Comparison of ENCODE assay signal across 15 cellular contexts in genomic region chr4:24559889-24560288, GRCh38. TPM values are rescaled to one million over a fixed set of nuclear protein-coding genes. Genes with fewer than 3 reads are reported as not detected.
DNase-seq lines count a peak whose midpoint lies in the region; ATAC-seq and TF ChIP-seq lines count a peak whose summit lies in the region.
"Had no signal": no experiment of that assay in that cellular context is flagged by ENCODE, and none has a peak within 500 bp of the region (broad histone marks: within the 10 kb centered on the region; RNA-seq: fewer than 3 reads in every experiment).

No MANE protein-coding gene starts in this region.

- TF ChIP-seq CTCF in epithelial cell of proximal tubule (conservative IDR thresholded peaks at IDR 0.05; ENCODE audit: low read depth, low read length), result peak; percentile 15

- peak overlapping the region; percentile 29 for H3K4me3 Mint-ChIP-seq in activated naive CD8-positive, alpha-beta T cell treated with anti-CD3 and anti-CD28 coated beads, Interleukin-2, amount 50 U/mL, for 24 hours
- H3K4me3 Mint-ChIP-seq in activated naive CD8-positive, alpha-beta T cell treated with anti-CD3 and anti-CD28 coated beads for 36 hours, result no peak overlapping the region
- H3K4me3 Mint-ChIP-seq: activated CD4-positive, alpha-beta memory T cell treated with anti-CD3 and anti-CD28 coated beads for 36 hours; stimulated activated naive B cell treated with anti-CD40 and anti-IgM and Interleukin-4, amounts not matched to agents 10 μg/mL and 1 μg/mL and 100 μg/mL, for 72 hours had no signal

- H3K4me1 Mint-ChIP-seq in activated naive CD8-positive, alpha-beta T cell treated with anti-CD3 and anti-CD28 coated beads, Interleukin-2, amount 50 U/mL, for 24 hours, result peaks cover 75% of the 10 kb centered on the region
- H3K4me1 Mint-ChIP-seq in activated naive CD8-positive, alpha-beta T cell treated with anti-CD3 and anti-CD28 coated beads for 36 hours, result peaks cover 65% of the 10 kb centered on the region

- H3K27ac Mint-ChIP-seq in activated naive CD8-positive, alpha-beta T cell treated with anti-CD3 and anti-CD28 coated beads, Interleukin-2, amount 50 U/mL, for 24 hours, result no peak overlapping the region
- no peak overlapping the region for H3K27ac Mint-ChIP-seq in activated naive CD8-positive, alpha-beta T cell treated with anti-CD3 and anti-CD28 coated beads for 36 hours
- H3K27ac Mint-ChIP-seq: activated CD4-positive, alpha-beta memory T cell treated with anti-CD3 and anti-CD28 coated beads for 36 hours; stimulated activated naive B cell treated with anti-CD40 and anti-IgM and Interleukin-4, amounts not matched to agents 10 μg/mL and 1 μg/mL and 100 μg/mL, for 72 hours had no signal

- H3K4me3 ChIP-seq in epithelial cell of proximal tubule (ENCODE audit: low read depth, low read length), result no peak overlapping the region
- H3K4me3 ChIP-seq: esophagus muscularis mucosa had no signal

- no peak for DNase-seq in activated naive CD8-positive, alpha-beta T cell treated with anti-CD3 and anti-CD28 coated beads, Interleukin-2, amount 50 U/mL, for 24 hours
- DNase-seq in activated naive CD8-positive, alpha-beta T cell treated with anti-CD3 and anti-CD28 coated beads for 36 hours, result no peak
- DNase-seq in RKO (ENCODE audit: low spot score) (peak; percentile 24), epithelial cell of proximal tubule (ENCODE audit: low read depth) (no peak), renal cortical epithelial cell (ENCODE audit: low read depth) (peak; percentile 49), NCI-H345 (lab: John Stamatoyannopoulos, UW) (no peak), T1000 (lab: John Stamatoyannopoulos, UW) (no peak)
- DNase-seq: activated CD4-positive, alpha-beta memory T cell treated with anti-CD3 and anti-CD28 coated beads for 36 hours; activated gamma-delta T cell treated with Interleukin-2 at 50 U/mL for 16 hours; AML-193; NCI-H526 treated with DMSO at 0.1 percent for 48 hours; stimulated activated CD4-positive, alpha-beta T cell treated with anti-CD3 and anti-CD28 coated beads, Interleukin-4, amount 100 ng/mL, for 1 hour; stimulated activated naive B cell treated with anti-CD40 and anti-IgM and Interleukin-4, amounts not matched to agents 10 μg/mL and 1 μg/mL and 100 μg/mL, for 72 hours had no signal

- peaks cover 69% of the 10 kb centered on the region for H3K36me3 Mint-ChIP-seq in activated naive CD8-positive, alpha-beta T cell treated with anti-CD3 and anti-CD28 coated beads, Interleukin-2, amount 50 U/mL, for 24 hours (ENCODE audit: low read depth)
- peaks cover 58% of the 10 kb centered on the region for H3K36me3 Mint-ChIP-seq in activated naive CD8-positive, alpha-beta T cell treated with anti-CD3 and anti-CD28 coated beads for 36 hours

- ATAC-seq in activated naive CD8-positive, alpha-beta T cell treated with anti-CD3 and anti-CD28 coated beads, Interleukin-2, amount 50 U/mL, for 24 hours, result no peak
- ATAC-seq in GM19328 (IDR thresholded peaks at IDR 0.05; ENCODE audit: unreplicated experiment), result no peak
- ATAC-seq: stimulated activated naive B cell treated with anti-CD40 and anti-IgM and Interleukin-4, amounts not matched to agents 10 μg/mL and 1 μg/mL and 100 μg/mL, for 72 hours had no signal

- H3K27me3 Mint-ChIP-seq in activated naive CD8-positive, alpha-beta T cell treated with anti-CD3 and anti-CD28 coated beads, Interleukin-2, amount 50 U/mL, for 24 hours, result no peaks in the 10 kb centered on the region
- H3K27me3 Mint-ChIP-seq in activated naive CD8-positive, alpha-beta T cell treated with anti-CD3 and anti-CD28 coated beads for 36 hours, result no peaks in the 10 kb centered on the region
- H3K27me3 Mint-ChIP-seq: activated CD4-positive, alpha-beta memory T cell treated with anti-CD3 and anti-CD28 coated beads for 36 hours; stimulated activated naive B cell treated with anti-CD40 and anti-IgM and Interleukin-4, amounts not matched to agents 10 μg/mL and 1 μg/mL and 100 μg/mL, for 72 hours had no signal

- H3K9me3 Mint-ChIP-seq in activated naive CD8-positive, alpha-beta T cell treated with anti-CD3 and anti-CD28 coated beads, Interleukin-2, amount 50 U/mL, for 24 hours, result peaks cover 3% of the 10 kb centered on the region
- H3K9me3 Mint-ChIP-seq in activated naive CD8-positive, alpha-beta T cell treated with anti-CD3 and anti-CD28 coated beads for 36 hours, result peaks cover 4% of the 10 kb centered on the region

RNA-seq across cellular contexts. Expression of gene DHX15, which starts 24.5 kb away (rescaled TPM):
- total RNA-seq in activated naive CD8-positive, alpha-beta T cell treated with anti-CD3 and anti-CD28 coated beads for 36 hours, result 100 to 1,000 TPM; 231 to 236 TPM
- total RNA-seq in epithelial cell of proximal tubule (135 and 163 TPM in 2 replicates), renal cortical epithelial cell (159 and 240 TPM in 2 replicates)

Comparison
In these comparisons a context has a peak if more than half of its experiments do, and no peak if none do; other contexts are left out.
1. DNase-seq: peak in RKO (single experiment) and renal cortical epithelial cell (single experiment); none in activated naive CD8-positive, alpha-beta T cell treated with anti-CD3 and anti-CD28 coated beads, Interleukin-2, amount 50 U/mL, for 24 hours (single experiment), activated naive CD8-positive, alpha-beta T cell treated with anti-CD3 and anti-CD28 coated beads for 36 hours (single experiment), epithelial cell of proximal tubule (single experiment), NCI-H345 (single experiment) and T1000 (single experiment).